In the genomic region with DNA sequence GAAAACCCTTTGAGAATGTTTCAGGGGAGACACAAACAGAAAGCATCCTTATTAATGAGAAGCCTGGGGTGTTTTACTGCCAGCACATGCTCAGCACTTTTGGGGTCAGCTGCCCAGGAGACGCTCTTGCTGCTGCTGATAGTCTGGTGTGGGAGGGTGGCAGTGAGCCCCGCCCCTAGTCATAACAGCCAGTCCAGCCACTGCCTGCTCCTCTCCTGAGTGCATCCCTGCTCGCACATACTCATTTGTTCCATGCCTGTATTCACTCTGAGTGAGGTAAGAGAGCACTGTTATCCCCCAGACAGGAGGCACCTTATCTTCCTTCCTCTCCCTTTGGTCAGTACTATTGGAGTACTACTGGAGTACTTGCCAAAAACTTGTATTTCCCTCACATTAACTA, we compare ENCODE assay signal across 18 cellular contexts.
DNase-seq lines count a peak whose midpoint lies in the region; ATAC-seq and TF ChIP-seq lines count a peak whose summit lies in the region.
"Had no signal": no experiment of that assay in that cellular context is flagged by ENCODE, and none has a peak within 500 bp of the region (broad histone marks: within the 10 kb centered on the region; RNA-seq: fewer than 3 reads in every experiment).

No MANE protein-coding gene starts in this region.

- no peak for ATAC-seq in activated CD8-positive, alpha-beta T cell treated with anti-CD3 and anti-CD28 coated beads, Interleukin-2, amount 10 ng/mL, durations not matched to agents 7 days and 5 days
- peak; percentile 9 for ATAC-seq in foreskin keratinocyte
- no peak for ATAC-seq in left lobe of liver
- ATAC-seq: HCT116, Panc1 had no signal

- H3K27me3 Mint-ChIP-seq in activated CD4-positive, alpha-beta T cell treated with anti-CD3 and anti-CD28 coated beads, Interleukin-2, amount 10 ng/mL, durations not matched to agents 24 days and 14 days: no peaks in the 10 kb centered on the region
- no peaks in the 10 kb centered on the region for H3K27me3 Mint-ChIP-seq in activated CD8-positive, alpha-beta T cell treated with anti-CD3 and anti-CD28 coated beads, Interleukin-2, amount 10 ng/mL, durations not matched to agents 7 days and 5 days (ENCODE audit: low read depth)
- H3K27me3 Mint-ChIP-seq: IgD-negative memory B cell had no signal

- intact Hi-C loops in activated CD4-positive, alpha-beta T cell treated with anti-CD3 and anti-CD28 coated beads, Interleukin-2, amount 10 ng/mL, durations not matched to agents 24 days and 14 days (cut with micrococcal nuclease): no loop called here

- peak overlapping the region; percentile 73 for H3K27ac Mint-ChIP-seq in activated CD4-positive, alpha-beta T cell treated with anti-CD3 and anti-CD28 coated beads, Interleukin-2, amount 10 ng/mL, durations not matched to agents 24 days and 14 days
- peak overlapping the region; percentile 22 for H3K27ac Mint-ChIP-seq in activated CD8-positive, alpha-beta T cell treated with anti-CD3 and anti-CD28 coated beads, Interleukin-2, amount 10 ng/mL, durations not matched to agents 7 days and 5 days
- H3K27ac Mint-ChIP-seq: IgD-negative memory B cell had no signal

- no peak for DNase-seq in activated CD4-positive, alpha-beta T cell treated with anti-CD3 and anti-CD28 coated beads, Interleukin-2, amount 10 ng/mL, durations not matched to agents 24 days and 14 days
- no peak for DNase-seq in activated CD4-positive, alpha-beta T cell treated with anti-CD3 and anti-CD28 coated beads, Interleukin-2, amount 50 U/mL, for 48 hours
- peak; percentile 10 for DNase-seq in GM20000 (ENCODE audit: low spot score)
- no peak for DNase-seq in activated CD8-positive, alpha-beta T cell treated with anti-CD3 and anti-CD28 coated beads, Interleukin-2, amount 10 ng/mL, durations not matched to agents 7 days and 5 days
- no peak for DNase-seq in foreskin keratinocyte
- no peak for DNase-seq in pons (ENCODE audit: low spot score)
- no peak for DNase-seq in left lobe of liver (ENCODE audit: low spot score)
- no peak for DNase-seq in NCI-H1048 (lab: John Stamatoyannopoulos, UW)
- DNase-seq: C1 segment of cervical spinal cord, DND-41, GM23248, NCI-H187 treated with DMSO at 0.1 percent for 48 hours, NCI-H524, Right ventricle myocardium superior had no signal

- POLR2A ChIA-PET in activated CD8-positive, alpha-beta T cell treated with anti-CD3 and anti-CD28 coated beads, Interleukin-2, amount 10 ng/mL, durations not matched to agents 7 days and 5 days (lab: Charles Lee): no interaction called here

- H3K4me1 ChIP-seq in foreskin keratinocyte: no peaks in the 10 kb centered on the region
- H3K4me1 ChIP-seq: A549 had no signal

- no peaks in the 10 kb centered on the region for H3K9me3 Mint-ChIP-seq in activated CD4-positive, alpha-beta T cell treated with anti-CD3 and anti-CD28 coated beads, Interleukin-2, amount 10 ng/mL, durations not matched to agents 24 days and 14 days
- H3K9me3 Mint-ChIP-seq in activated CD8-positive, alpha-beta T cell treated with anti-CD3 and anti-CD28 coated beads, Interleukin-2, amount 10 ng/mL, durations not matched to agents 7 days and 5 days (ENCODE audit: insufficient read depth): no peaks in the 10 kb centered on the region
- H3K9me3 Mint-ChIP-seq: IgD-negative memory B cell had no signal

- TF ChIP-seq CTCF in GM20000 (IDR thresholded peaks at IDR 0.05; ENCODE audit: extremely low read depth, missing control alignments): no peak
- no peak for TF ChIP-seq CTCF in foreskin keratinocyte (conservative IDR thresholded peaks at IDR 0.05)

- CTCF ChIA-PET in activated CD8-positive, alpha-beta T cell treated with anti-CD3 and anti-CD28 coated beads, Interleukin-2, amount 10 ng/mL, durations not matched to agents 7 days and 5 days (lab: Charles Lee): interaction anchor here (1.3 kb wide), 1 partner anchor 15 kb away, joined by 3 read pairs; no protein-coding TSS in a partner anchor

- peaks cover 18% of the 10 kb centered on the region for H3K36me3 Mint-ChIP-seq in activated CD4-positive, alpha-beta T cell treated with anti-CD3 and anti-CD28 coated beads, Interleukin-2, amount 10 ng/mL, durations not matched to agents 24 days and 14 days (ENCODE audit: low read depth)
- H3K36me3 Mint-ChIP-seq in activated CD8-positive, alpha-beta T cell treated with anti-CD3 and anti-CD28 coated beads, Interleukin-2, amount 10 ng/mL, durations not matched to agents 7 days and 5 days (ENCODE audit: low read depth): peaks cover 15% of the 10 kb centered on the region

- no peak overlapping the region for H3K27ac ChIP-seq in foreskin keratinocyte
- H3K27ac ChIP-seq: A549, GM23248 had no signal

- peaks cover 10% of the 10 kb centered on the region for H3K4me1 Mint-ChIP-seq in activated CD4-positive, alpha-beta T cell treated with anti-CD3 and anti-CD28 coated beads, Interleukin-2, amount 10 ng/mL, durations not matched to agents 24 days and 14 days
- H3K4me1 Mint-ChIP-seq in activated CD8-positive, alpha-beta T cell treated with anti-CD3 and anti-CD28 coated beads, Interleukin-2, amount 10 ng/mL, durations not matched to agents 7 days and 5 days (ENCODE audit: low read depth): no peaks in the 10 kb centered on the region
- H3K4me1 Mint-ChIP-seq: IgD-negative memory B cell had no signal

- H3K4me3 Mint-ChIP-seq in activated CD4-positive, alpha-beta T cell treated with anti-CD3 and anti-CD28 coated beads, Interleukin-2, amount 10 ng/mL, durations not matched to agents 24 days and 14 days: no peak overlapping the region
- no peak overlapping the region for H3K4me3 Mint-ChIP-seq in activated CD8-positive, alpha-beta T cell treated with anti-CD3 and anti-CD28 coated beads, Interleukin-2, amount 10 ng/mL, durations not matched to agents 7 days and 5 days
- H3K4me3 Mint-ChIP-seq: IgD-negative memory B cell had no signal

- H3K27me3 ChIP-seq in foreskin keratinocyte: no peaks in the 10 kb centered on the region
